In the genomic region with DNA sequence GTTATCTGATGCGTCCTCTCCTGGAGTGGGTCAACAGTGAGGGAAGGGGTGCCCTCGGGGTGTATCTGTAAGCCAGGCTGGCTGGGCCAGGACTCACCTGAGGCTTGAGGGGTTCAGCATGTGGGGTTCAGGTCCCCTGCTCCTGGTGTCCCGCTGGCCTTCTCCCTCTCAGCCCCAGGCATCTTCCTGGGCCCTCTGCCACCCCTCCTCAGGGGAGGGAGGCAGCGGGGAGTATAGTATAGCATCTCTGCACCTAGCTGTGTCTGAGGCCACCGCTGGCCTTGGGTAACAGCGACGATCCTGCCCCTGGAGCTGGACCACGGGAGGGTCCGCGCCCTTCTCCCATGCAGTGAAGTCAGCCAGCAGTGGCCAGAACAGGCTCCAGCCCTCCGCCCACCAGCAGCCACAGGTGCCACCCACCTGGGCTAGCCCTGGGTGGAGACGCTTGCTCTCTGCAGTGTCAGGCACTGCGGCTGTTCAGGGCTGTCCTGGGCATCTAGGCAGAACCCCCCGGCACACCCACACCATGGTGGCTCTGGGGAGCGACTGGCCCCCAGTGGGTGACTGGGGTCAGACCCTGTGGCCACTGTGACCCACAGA, we compare ENCODE assay signal across 25 cellular contexts.
"Had no signal": no experiment of that assay in that cellular context is flagged by ENCODE, and none has a peak within 500 bp of the region (broad histone marks: within the 10 kb centered on the region; RNA-seq: fewer than 3 reads in every experiment).

No MANE protein-coding gene starts in this region.

- H3K27ac Mint-ChIP-seq: activated CD4-positive, alpha-beta memory T cell treated with anti-CD3 and anti-CD28 coated beads, Interleukin-2, amount 10 ng/mL, durations not matched to agents 7 days and 5 days; activated naive CD4-positive, alpha-beta T cell treated with anti-CD3 and anti-CD28 coated beads for 36 hours; activated naive CD8-positive, alpha-beta T cell treated with anti-CD3 and anti-CD28 coated beads, Interleukin-2, amount 10 ng/mL, durations not matched to agents 7 days and 5 days; activated T-helper 17 cell treated with anti-CD3 and anti-CD28 coated beads, Interleukin-2, amount 50 U/mL, for 72 hours had no signal

- H3K4me3 ChIP-seq: adrenal gland, SJCRH30 had no signal

- H3K27me3 ChIP-seq: SJCRH30 had no signal

- H3K27ac ChIP-seq: adrenal gland, KMS-11, SJCRH30, VCaP had no signal

- H3K9me3 ChIP-seq: adrenal gland, SJCRH30, SK-N-SH had no signal

- H3K36me3 Mint-ChIP-seq: activated naive CD8-positive, alpha-beta T cell treated with anti-CD3 and anti-CD28 coated beads, Interleukin-2, amount 10 ng/mL, durations not matched to agents 7 days and 5 days had no signal

- H3K4me1 ChIP-seq: adrenal gland had no signal

- H3K4me3 Mint-ChIP-seq: activated CD4-positive, alpha-beta memory T cell treated with anti-CD3 and anti-CD28 coated beads, Interleukin-2, amount 10 ng/mL, durations not matched to agents 7 days and 5 days; activated naive CD4-positive, alpha-beta T cell treated with anti-CD3 and anti-CD28 coated beads for 36 hours; activated naive CD8-positive, alpha-beta T cell treated with anti-CD3 and anti-CD28 coated beads, Interleukin-2, amount 10 ng/mL, durations not matched to agents 7 days and 5 days; activated T-helper 17 cell treated with anti-CD3 and anti-CD28 coated beads, Interleukin-2, amount 50 U/mL, for 72 hours had no signal

- H3K36me3 ChIP-seq: adrenal gland, SJCRH30 had no signal

- ATAC-seq: activated T-helper 17 cell treated with anti-CD3 and anti-CD28 coated beads, Interleukin-2, amount 50 U/mL, for 72 hours had no signal

- H3K4me1 Mint-ChIP-seq: activated naive CD8-positive, alpha-beta T cell treated with anti-CD3 and anti-CD28 coated beads, Interleukin-2, amount 10 ng/mL, durations not matched to agents 7 days and 5 days; activated T-helper 17 cell treated with anti-CD3 and anti-CD28 coated beads, Interleukin-2, amount 50 U/mL, for 72 hours had no signal

- DNase-seq: activated CD4-positive, alpha-beta memory T cell treated with anti-CD3 and anti-CD28 coated beads, Interleukin-2, amount 10 ng/mL, durations not matched to agents 7 days and 5 days; activated CD4-positive, alpha-beta T cell treated with anti-CD3 and anti-CD28 coated beads, Interleukin-2, amount 50 U/mL, for 1 hour; activated CD4-positive, CD25-positive, alpha-beta regulatory T cell; activated gamma-delta T cell; activated naive CD4-positive, alpha-beta T cell treated with anti-CD3 and anti-CD28 coated beads for 36 hours; activated naive CD8-positive, alpha-beta T cell treated with anti-CD3 and anti-CD28 coated beads, Interleukin-2, amount 10 ng/mL, durations not matched to agents 7 days and 5 days; activated T-cell treated with anti-CD3 and anti-CD28 coated beads for 4 hours; activated T-cell treated with anti-CD3 and anti-CD28 coated beads, Interleukin-2, amount 50 U/mL, for 48 hours; adrenal gland; anterior cingulate cortex; NCI-H1092 treated with DMSO at 0.1 percent for 48 hours; NCI-H1417 treated with DMSO at 0.1 percent for 48 hours; NCI-H1694; NCI-H2029; NCI-H345; NCI-H510A; NCI-H526 treated with DMSO at 0.1 percent for 48 hours; NCI-H82; Right ventricle myocardium superior; RPMI8226; SJCRH30; SK-N-SH had no signal

- H3K9me3 Mint-ChIP-seq: activated CD4-positive, alpha-beta memory T cell treated with anti-CD3 and anti-CD28 coated beads, Interleukin-2, amount 10 ng/mL, durations not matched to agents 7 days and 5 days; activated naive CD4-positive, alpha-beta T cell treated with anti-CD3 and anti-CD28 coated beads for 36 hours; activated naive CD8-positive, alpha-beta T cell treated with anti-CD3 and anti-CD28 coated beads, Interleukin-2, amount 10 ng/mL, durations not matched to agents 7 days and 5 days; activated T-helper 17 cell treated with anti-CD3 and anti-CD28 coated beads, Interleukin-2, amount 50 U/mL, for 72 hours had no signal
